1 cellular context compared by ENCODE assay signal in the genomic region with DNA sequence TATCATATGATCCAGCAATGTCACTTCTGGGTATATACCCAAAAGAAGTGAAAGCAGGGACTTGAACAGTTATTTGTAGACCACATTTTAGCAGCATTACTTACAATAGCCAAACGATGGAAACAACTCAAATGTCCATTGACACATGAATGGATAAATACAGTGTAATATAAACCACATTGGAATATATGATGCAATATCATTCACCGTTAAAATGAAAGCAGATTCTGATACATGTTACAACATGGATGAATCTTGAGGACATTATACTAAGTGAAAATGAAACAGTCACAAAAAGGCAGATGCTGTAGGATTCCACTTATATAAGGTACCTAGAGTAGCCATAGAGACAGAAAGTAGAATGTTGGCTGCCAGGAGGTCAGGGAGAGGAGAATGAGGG.
A peak's percentile ranks its signal among the peaks of the same experiment; 100 is the strongest.
TF ChIP-seq lines count a peak whose summit lies in the region.

No MANE protein-coding gene starts in this region.

TF ChIP-seq in H1, 55 proteins besides CTCF, POLR2A, EP300 and RAD21:
- TF ChIP-seq, protein P1, sequence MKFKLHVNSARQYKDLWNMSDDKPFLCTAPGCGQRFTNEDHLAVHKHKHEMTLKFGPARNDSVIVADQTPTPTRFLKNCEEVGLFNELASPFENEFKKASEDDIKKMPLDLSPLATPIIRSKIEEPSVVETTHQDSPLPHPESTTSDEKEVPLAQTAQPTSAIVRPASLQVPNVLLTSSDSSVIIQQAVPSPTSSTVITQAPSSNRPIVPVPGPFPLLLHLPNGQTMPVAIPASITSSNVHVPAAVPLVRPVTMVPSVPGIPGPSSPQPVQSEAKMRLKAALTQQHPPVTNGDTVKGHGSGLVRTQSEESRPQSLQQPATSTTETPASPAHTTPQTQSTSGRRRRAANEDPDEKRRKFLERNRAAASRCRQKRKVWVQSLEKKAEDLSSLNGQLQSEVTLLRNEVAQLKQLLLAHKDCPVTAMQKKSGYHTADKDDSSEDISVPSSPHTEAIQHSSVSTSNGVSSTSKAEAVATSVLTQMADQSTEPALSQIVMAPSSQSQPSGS (IDR thresholded peaks at IDR 0.05; ENCODE audit: low read length) = no peak
- no peak for TF ChIP-seq TCF12 (IDR thresholded peaks at IDR 0.05; ENCODE audit: low read depth, low read length)
- TF ChIP-seq TBP (IDR thresholded peaks at IDR 0.05; ENCODE audit: low read depth, low read length) = no peak
- no peak for TF ChIP-seq KDM5A (IDR thresholded peaks at IDR 0.05; ENCODE audit: low read length)
- TF ChIP-seq SIRT6 (IDR thresholded peaks at IDR 0.05; ENCODE audit: low read length) = no peak
- no peak for TF ChIP-seq RXRA (IDR thresholded peaks at IDR 0.05; ENCODE audit: insufficient read depth, low read depth, low read length)
- 0 out of 2 replicates have a peak, but pooled peaks have one; percentile 23 for TF ChIP-seq CEBPB (IDR thresholded peaks at IDR 0.05; ENCODE audit: low read depth, low read length)
